9 cellular contexts compared by ENCODE assay signal in the genomic region with DNA sequence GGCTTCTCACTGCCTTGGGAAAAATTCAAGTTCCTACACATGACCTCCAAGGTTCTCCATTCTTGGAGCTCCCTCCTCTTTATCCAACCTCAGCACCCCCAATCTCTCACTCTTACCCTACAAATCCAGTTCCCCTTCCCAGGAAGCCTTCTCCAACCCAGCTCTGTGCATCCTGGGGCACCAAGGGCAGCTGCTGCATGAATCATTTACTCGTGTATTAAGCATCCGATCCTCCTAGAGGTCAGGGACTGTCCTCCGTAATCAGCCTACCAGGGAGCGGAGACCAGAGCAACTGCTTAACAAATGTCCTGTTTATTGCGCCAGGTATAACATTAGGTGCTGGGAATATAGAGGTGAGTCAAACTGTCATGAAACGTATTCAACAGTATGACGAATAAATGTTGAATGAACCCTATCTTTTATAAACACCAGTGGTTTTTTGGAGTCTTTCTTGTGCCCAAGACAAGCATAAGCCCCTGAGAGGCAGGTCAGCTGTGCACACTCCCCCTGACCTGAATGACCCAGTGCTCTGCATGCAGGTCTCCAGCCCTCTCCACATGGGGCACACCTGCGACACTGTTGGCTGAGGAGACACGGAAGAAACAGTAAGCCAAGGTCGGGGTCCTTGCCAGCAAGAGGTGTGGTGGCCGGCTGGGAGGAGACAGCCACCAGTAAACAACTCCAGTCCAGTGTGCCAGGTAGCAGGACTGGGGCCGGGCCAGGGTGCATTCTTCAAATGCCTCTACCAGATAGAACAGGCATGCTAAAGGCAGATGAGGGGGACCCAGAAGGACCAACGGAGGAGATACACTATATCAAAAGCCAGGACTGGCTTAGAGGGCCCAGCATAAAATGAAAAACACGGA. TPM values are rescaled to one million over a fixed set of nuclear protein-coding genes. Genes with fewer than 3 reads are reported as not detected.
A peak's percentile ranks its signal among the peaks of the same experiment; 100 is the strongest.
DNase-seq lines count a peak whose midpoint lies in the region; ATAC-seq and TF ChIP-seq lines count a peak whose summit lies in the region.
"Had no signal": no experiment of that assay in that cellular context is flagged by ENCODE, and none has a peak within 500 bp of the region (broad histone marks: within the 10 kb centered on the region; RNA-seq: fewer than 3 reads in every experiment).

No MANE protein-coding gene starts in this region.

- no peaks in the 10 kb centered on the region for H3K9me2 ChIP-seq in GM23338 (ENCODE audit: insufficient read depth)

- no peak for TF ChIP-seq EP300 in gastroesophageal sphincter (IDR thresholded peaks at IDR 0.05)

- no peaks in the 10 kb centered on the region for H3F3A ChIP-seq in GM23338 (replicated peaks; ENCODE audit: low read depth)

- TF ChIP-seq CTCF in GM23338 (conservative IDR thresholded peaks at IDR 0.05; ENCODE audit: low read depth in 2 of 2): no peak
- no peak for TF ChIP-seq CTCF in heart right ventricle (IDR thresholded peaks at IDR 0.05)
- TF ChIP-seq CTCF in parathyroid adenoma (IDR thresholded peaks at IDR 0.05): no peak
- TF ChIP-seq CTCF in gastroesophageal sphincter (IDR thresholded peaks at IDR 0.05): no peak

- peaks cover 22% of the 10 kb centered on the region for H3K27me3 Mint-ChIP-seq in GM23338 (ENCODE audit: insufficient read depth, low read depth, poor library complexity)
- no peaks in the 10 kb centered on the region for H3K27me3 Mint-ChIP-seq in activated CD4-positive, alpha-beta memory T cell treated with anti-CD3 and anti-CD28 coated beads for 36 hours

- H3K27me3 ChIP-seq in GM23338 (ENCODE audit: insufficient read depth) (no peaks in the 10 kb centered on the region), heart right ventricle (no peaks in the 10 kb centered on the region), parathyroid adenoma (ENCODE audit: control insufficient read depth, insufficient read depth, low read length) (no peaks in the 10 kb centered on the region), gastroesophageal sphincter (no peaks in the 10 kb centered on the region)

- peak overlapping the region; percentile 41; the same call in 1 of the 2 replicates for H3K4me2 ChIP-seq in GM23338
- peak overlapping the region; percentile 11 for H3K4me2 ChIP-seq in parathyroid adenoma (ENCODE audit: low read length)

- intact Hi-C loops in activated CD4-positive, alpha-beta memory T cell treated with anti-CD3 and anti-CD28 coated beads for 36 hours (cut with micrococcal nuclease): no loop called here
- intact Hi-C loops in heart right ventricle (cut with DNase I): no loop called here

- 50 to 52% methylated on average over 14 of the region's 14 CpGs for WGBS in heart right ventricle, 2 donors
- 72 to 76% methylated on average over 6 to 7 of the region's 14 CpGs for WGBS in gastroesophageal sphincter (ENCODE audit: low coverage in 1 of 2), 2 donors

- peaks cover 93% of the 10 kb centered on the region for H3K4me1 Mint-ChIP-seq in GM23338
- H3K4me1 Mint-ChIP-seq in activated CD4-positive, alpha-beta memory T cell treated with anti-CD3 and anti-CD28 coated beads for 36 hours (ENCODE audit: low read depth): peaks cover 86% of the 10 kb centered on the region

- peaks cover 63% of the 10 kb centered on the region for H4K20me1 ChIP-seq in GM23338 (replicated peaks; ENCODE audit: insufficient read depth)

- no peak for TF ChIP-seq POLR2A in gastroesophageal sphincter (IDR thresholded peaks at IDR 0.05)

- no peak for ATAC-seq in GM23338
- ATAC-seq in heart right ventricle: peak in 2 of 8 donors; percentile 4 to 5
- no peak for ATAC-seq in GM18519 (IDR thresholded peaks at IDR 0.05; ENCODE audit: low FRiP score, unreplicated experiment)
- ATAC-seq in activated CD4-positive, CD25-positive, alpha-beta regulatory T cell treated with anti-CD3 and anti-CD28 coated beads, Interleukin-2, amount 50 U/mL, for 24 hours: no peak
- ATAC-seq in GM18498 (IDR thresholded peaks at IDR 0.05; ENCODE audit: unreplicated experiment): no peak
- ATAC-seq in gastroesophageal sphincter: no peak

- H2AFZ ChIP-seq in GM23338 (no peak overlapping the region), parathyroid adenoma (no peak overlapping the region)

- no peak overlapping the region; the same call in 1 of the 2 replicates for H3K27ac Mint-ChIP-seq in GM23338
- peak overlapping the region; percentile 2 for H3K27ac Mint-ChIP-seq in activated CD4-positive, alpha-beta memory T cell treated with anti-CD3 and anti-CD28 coated beads for 36 hours

- H3K79me2 ChIP-seq in GM23338 (replicated peaks; ENCODE audit: insufficient read depth): peaks cover 97% of the 10 kb centered on the region
- H3K79me2 ChIP-seq in parathyroid adenoma: peaks cover 17% of the 10 kb centered on the region

- H3K36me3 Mint-ChIP-seq in GM23338 (ENCODE audit: low read depth): peaks cover 37% of the 10 kb centered on the region
- peaks cover 8% of the 10 kb centered on the region for H3K36me3 Mint-ChIP-seq in activated CD4-positive, alpha-beta memory T cell treated with anti-CD3 and anti-CD28 coated beads for 36 hours

- H3K9ac ChIP-seq in parathyroid adenoma: no peak overlapping the region

- CTCF ChIA-PET in activated CD4-positive, alpha-beta memory T cell treated with anti-CD3 and anti-CD28 coated beads for 36 hours (lab: Charles Lee): interaction anchor here (1.2 to 3.6 kb wide), 2 partner anchors 9 to 83 kb away, joined by 6 to 36 read pairs; no protein-coding TSS in a partner anchor

- no peak overlapping the region; the same call in 2 of the 3 replicates for H3K4me3 Mint-ChIP-seq in GM23338
- no peak overlapping the region for H3K4me3 Mint-ChIP-seq in activated CD4-positive, alpha-beta memory T cell treated with anti-CD3 and anti-CD28 coated beads for 36 hours

- H3K4me1 ChIP-seq in GM23338 (ENCODE audit: insufficient read depth): peaks cover 84% of the 10 kb centered on the region
- peaks cover 66 to 100% (median 100%) of the 10 kb centered on the region in 9 donors for H3K4me1 ChIP-seq in heart right ventricle
- H3K4me1 ChIP-seq in parathyroid adenoma: peaks cover 15% of the 10 kb centered on the region
- peaks cover 0 to 96% (median 77%) of the 10 kb centered on the region in 3 donors for H3K4me1 ChIP-seq in gastroesophageal sphincter

- no peak for DNase-seq in GM23338 (ENCODE audit: low spot score)
- DNase-seq in activated CD4-positive, alpha-beta memory T cell treated with anti-CD3 and anti-CD28 coated beads for 36 hours: no peak
- DNase-seq in heart right ventricle: peak in 1 of 2 donors; percentile 37
- DNase-seq: activated CD4-positive, alpha-beta T cell treated with anti-CD3 and anti-CD28 coated beads, Interleukin-2, amount 50 U/mL, for 1 hour had no signal

- no peak overlapping the region for H3K4me3 ChIP-seq in GM23338
- no peak overlapping the region for H3K4me3 ChIP-seq in heart right ventricle
- H3K4me3 ChIP-seq in parathyroid adenoma (ENCODE audit: low read depth, low read length): no peak overlapping the region
- no peak overlapping the region for H3K4me3 ChIP-seq in gastroesophageal sphincter

- H3K36me3 ChIP-seq in GM23338 (ENCODE audit: insufficient read depth): no peaks in the 10 kb centered on the region; the same call in 1 of the 2 replicates
- H3K36me3 ChIP-seq in heart right ventricle: no peaks in the 10 kb centered on the region
- H3K36me3 ChIP-seq in parathyroid adenoma (ENCODE audit: control insufficient read depth, insufficient read depth, low read length): no peaks in the 10 kb centered on the region
- no peaks in the 10 kb centered on the region for H3K36me3 ChIP-seq in gastroesophageal sphincter

- H3K9me3 ChIP-seq in heart right ventricle (no peaks in the 10 kb centered on the region), parathyroid adenoma (ENCODE audit: control insufficient read depth, low read length) (no peaks in the 10 kb centered on the region), gastroesophageal sphincter (no peaks in the 10 kb centered on the region)

- H3K9me3 Mint-ChIP-seq in GM23338: no peaks in the 10 kb centered on the region; the same call in 2 of the 3 replicates
- H3K9me3 Mint-ChIP-seq in activated CD4-positive, alpha-beta memory T cell treated with anti-CD3 and anti-CD28 coated beads for 36 hours: no peaks in the 10 kb centered on the region

- POLR2A ChIA-PET in activated CD4-positive, alpha-beta memory T cell treated with anti-CD3 and anti-CD28 coated beads for 36 hours (lab: Charles Lee): interaction anchor here (1.2 to 3.1 kb wide), 3 partner anchors 9 to 37 kb away, joined by 4 to 36 read pairs (median 8); no protein-coding TSS in a partner anchor

- 0 out of 2 replicates have a peak overlapping the region, but pooled peaks have one; percentile 23 for H3K27ac ChIP-seq in GM23338 (ENCODE audit: low read depth)
- peak overlapping the region; percentile 43 to 91 (median 78) for H3K27ac ChIP-seq in heart right ventricle
- H3K27ac ChIP-seq in parathyroid adenoma: peak overlapping the region; percentile 0
- peak overlapping the region in 1 of 4 donors; percentile 8 for H3K27ac ChIP-seq in gastroesophageal sphincter

TF ChIP-seq in GM23338, 12 proteins besides CTCF, POLR2A, EP300 and RAD21 (continues in another document):
- no peak for TF ChIP-seq STAT1 (IDR thresholded peaks at IDR 0.05; ENCODE audit: unreplicated experiment)

RNA-seq across cellular contexts. Expression of gene ANP32A, which starts 27.6 kb away (rescaled TPM):
- 190 and 204 TPM in 2 replicates for total RNA-seq in GM23338 (2014; rRNA removed; shearing (Covaris generic))
- polyA plus RNA-seq in GM23338 (2016; fragmentation: Nextera tagmentation; extraction: Ambion mirVana) (291 and 304 TPM in 2 replicates), heart right ventricle (100 to 1,000 TPM in 1 of 2 donors, 10 to 100 TPM in 1; 87.3 to 141 TPM)
- 100 to 1,000 TPM; 190 to 204 TPM for total RNA-seq in activated CD4-positive, alpha-beta memory T cell treated with anti-CD3 and anti-CD28 coated beads for 36 hours
- total RNA-seq in heart right ventricle (100 to 1,000 TPM; 122 to 201 (median 152) TPM), gastroesophageal sphincter (10 to 100 TPM; 42.4 to 75.0 (median 55.6) TPM)
